11 cellular contexts compared by ENCODE assay signal in the genomic region with DNA sequence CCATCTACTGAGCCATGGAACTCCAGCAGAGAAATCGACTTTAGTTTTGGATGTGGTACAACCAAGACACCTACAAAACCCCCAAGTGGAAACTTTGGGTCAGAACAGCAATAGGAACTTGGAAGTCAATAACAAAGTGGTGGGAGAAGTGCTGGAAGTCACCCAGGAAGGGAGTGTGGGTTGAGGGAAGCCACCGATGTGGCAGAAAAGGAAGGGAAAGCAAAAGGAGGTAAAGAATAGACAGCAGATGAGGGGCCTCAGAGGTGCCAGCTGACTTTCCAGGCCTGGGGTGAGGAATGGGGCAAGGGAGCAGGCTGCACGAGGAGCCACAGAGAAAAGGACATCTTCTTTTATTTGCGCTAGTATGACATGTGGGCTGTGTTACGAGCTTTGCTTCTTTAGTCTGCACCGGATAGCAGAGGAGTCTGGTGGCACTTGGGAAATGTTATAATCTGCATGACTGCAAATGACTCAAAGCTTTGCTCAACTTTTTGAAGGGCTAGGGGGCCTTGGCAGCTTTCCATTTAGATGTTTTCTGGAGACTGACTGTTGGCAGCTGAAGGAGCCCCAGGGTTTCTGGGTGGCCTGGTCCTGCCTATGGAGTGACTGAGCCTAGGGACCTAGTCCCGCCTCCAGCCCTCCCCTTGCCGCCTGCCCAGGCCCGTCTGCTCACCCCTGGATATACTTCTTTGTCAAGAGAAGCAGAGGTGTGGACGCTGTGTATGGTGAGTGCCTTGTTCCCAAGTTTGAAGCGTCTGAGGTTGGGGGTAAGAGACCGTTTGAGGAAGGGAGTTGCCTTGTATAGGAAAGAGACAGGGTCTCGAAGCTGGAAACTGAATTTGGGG. TPM values are rescaled to one million over a fixed set of nuclear protein-coding genes. Genes with fewer than 3 reads are reported as not detected.
DNase-seq lines count a peak whose midpoint lies in the region; ATAC-seq and TF ChIP-seq lines count a peak whose summit lies in the region.
"Had no signal": no experiment of that assay in that cellular context is flagged by ENCODE, and none has a peak within 500 bp of the region (broad histone marks: within the 10 kb centered on the region; RNA-seq: fewer than 3 reads in every experiment).

No MANE protein-coding gene starts in this region.

- DNase-seq in NCI-H345 (lab: John Stamatoyannopoulos, UW) (peak; percentile 29), NCI-H345 treated with DMSO at 0.1 percent for 48 hours (lab: John Stamatoyannopoulos, UW; ENCODE audit: unreplicated experiment) (no peak), left cardiac atrium (peak; percentile 34), stomach (no peak), trophoblast cell (no peak), NCI-H2227 (lab: John Stamatoyannopoulos, UW; ENCODE audit: unreplicated experiment) (no peak)
- no peak for DNase-seq in activated CD8-positive, alpha-beta T cell treated with anti-CD3 and anti-CD28 coated beads, Interleukin-2, amount 10 ng/mL, durations not matched to agents 7 days and 5 days
- DNase-seq: stimulated activated CD4-positive, alpha-beta T cell treated with anti-CD3 and anti-CD28 coated beads, Interleukin-4, amount 100 ng/mL, for 1 hour had no signal

- H3K27me3 ChIP-seq in stomach, result peaks cover 0 to 10% (median 0%) of the 10 kb centered on the region in 3 donors
- H3K27me3 ChIP-seq in trophoblast cell (ENCODE audit: insufficient read depth, low read length), result no peaks in the 10 kb centered on the region

- no peak overlapping the region for H3K4ac ChIP-seq in trophoblast cell (ENCODE audit: low read depth, low read length)

- no peak overlapping the region for H4K8ac ChIP-seq in trophoblast cell (ENCODE audit: low read depth, low read length)

- no peak for TF ChIP-seq POLR2A in stomach (IDR thresholded peaks at IDR 0.05)

- H3K36me3 ChIP-seq in stomach (no peaks in the 10 kb centered on the region), trophoblast cell (ENCODE audit: control insufficient read depth in 1 of 2, insufficient read depth in 2 of 2, low read length in 2 of 2) (no peaks in the 10 kb centered on the region)

- no peak overlapping the region for H3K23ac ChIP-seq in trophoblast cell (ENCODE audit: low read length)

- intact Hi-C loops in left cardiac atrium (cut with DNase I), result no loop called here
- intact Hi-C loops in stomach (cut with DNase I; ENCODE audit: low total_unique reads), result no loop called here

- H3K27me3 Mint-ChIP-seq in activated CD8-positive, alpha-beta T cell treated with anti-CD3 and anti-CD28 coated beads, Interleukin-2, amount 10 ng/mL, durations not matched to agents 7 days and 5 days (ENCODE audit: low read depth), result no peaks in the 10 kb centered on the region

- H2BK12ac ChIP-seq in trophoblast cell (ENCODE audit: low read length), result no peak overlapping the region

- no peak for TF ChIP-seq EP300 in stomach (IDR thresholded peaks at IDR 0.05)

- H3K4me2 ChIP-seq in trophoblast cell (ENCODE audit: low read length), result no peak overlapping the region
- H3K4me2 ChIP-seq: A549 had no signal

- H2BK120ac ChIP-seq in trophoblast cell (ENCODE audit: insufficient read depth, low read length, poor library complexity), result no peak overlapping the region

- H3K9me3 ChIP-seq in stomach (no peaks in the 10 kb centered on the region), trophoblast cell (ENCODE audit: insufficient read depth, low read depth, low read length) (peaks cover under 1% of the 10 kb centered on the region)
- H3K9me3 ChIP-seq: A549 had no signal

- CTCF ChIA-PET in activated CD8-positive, alpha-beta T cell treated with anti-CD3 and anti-CD28 coated beads, Interleukin-2, amount 10 ng/mL, durations not matched to agents 7 days and 5 days (lab: Charles Lee), result interaction anchor here (1.0 to 1.2 kb wide), 2 partner anchors 35 to 92 kb away, joined by 4 to 5 read pairs; no protein-coding TSS in a partner anchor

- H3K4me1 Mint-ChIP-seq in activated CD8-positive, alpha-beta T cell treated with anti-CD3 and anti-CD28 coated beads, Interleukin-2, amount 10 ng/mL, durations not matched to agents 7 days and 5 days (ENCODE audit: low read depth), result peaks cover 19% of the 10 kb centered on the region

- POLR2A ChIA-PET in activated CD8-positive, alpha-beta T cell treated with anti-CD3 and anti-CD28 coated beads, Interleukin-2, amount 10 ng/mL, durations not matched to agents 7 days and 5 days (lab: Charles Lee), result interaction anchor here (1.1 kb wide), 1 partner anchor 84 kb away, joined by 3 read pairs; no protein-coding TSS in a partner anchor

- H3K36me3 Mint-ChIP-seq in activated CD8-positive, alpha-beta T cell treated with anti-CD3 and anti-CD28 coated beads, Interleukin-2, amount 10 ng/mL, durations not matched to agents 7 days and 5 days (ENCODE audit: low read depth), result no peaks in the 10 kb centered on the region

- no peak overlapping the region for H2AFZ ChIP-seq in trophoblast cell (ENCODE audit: insufficient read depth, low read length, poor library complexity)

- no peak overlapping the region for H3K4me3 Mint-ChIP-seq in activated CD8-positive, alpha-beta T cell treated with anti-CD3 and anti-CD28 coated beads, Interleukin-2, amount 10 ng/mL, durations not matched to agents 7 days and 5 days

- H3K9me3 Mint-ChIP-seq in activated CD8-positive, alpha-beta T cell treated with anti-CD3 and anti-CD28 coated beads, Interleukin-2, amount 10 ng/mL, durations not matched to agents 7 days and 5 days (ENCODE audit: insufficient read depth), result no peaks in the 10 kb centered on the region

- no peak for ATAC-seq in activated CD8-positive, alpha-beta T cell treated with anti-CD3 and anti-CD28 coated beads, Interleukin-2, amount 10 ng/mL, durations not matched to agents 7 days and 5 days
- ATAC-seq in left cardiac atrium, result peak; percentile 23 to 29
- no peak for ATAC-seq in HG02623 (IDR thresholded peaks at IDR 0.05; ENCODE audit: unreplicated experiment)
- ATAC-seq: A549 had no signal

- H2AK5ac ChIP-seq in trophoblast cell (ENCODE audit: low read length), result no peak overlapping the region

- no peak for TF ChIP-seq CTCF in stomach (IDR thresholded peaks at IDR 0.05)

- WGBS in stomach, 5 donors, result 68 to 79% (median 77%) methylated on average over 13 of the region's 13 CpGs
- WGBS in trophoblast cell (ENCODE audit: extremely low coverage, insufficient coverage, insufficient read length), result no CpG with 5 or more reads among the region's 13 CpGs

- no peak overlapping the region for H3K14ac ChIP-seq in trophoblast cell (ENCODE audit: low read length)

- peak overlapping the region in 3 of 5 donors; percentile 38 to 70 (median 39) for H3K27ac ChIP-seq in stomach
- no peak overlapping the region for H3K27ac ChIP-seq in trophoblast cell (ENCODE audit: low read depth, low read length)

- H2BK5ac ChIP-seq in trophoblast cell (ENCODE audit: low read depth, low read length, poor library complexity), result no peak overlapping the region

- H4K91ac ChIP-seq in trophoblast cell (ENCODE audit: low read depth, low read length), result no peak overlapping the region

- no peak overlapping the region for H3K4me3 ChIP-seq in stomach
- no peak overlapping the region for H3K4me3 ChIP-seq in trophoblast cell (ENCODE audit: low read depth, low read length)
- H3K4me3 ChIP-seq: A549 had no signal

- peaks cover 7% of the 10 kb centered on the region for H3K79me1 ChIP-seq in trophoblast cell (ENCODE audit: low read length)

- no peak overlapping the region for H4K12ac ChIP-seq in trophoblast cell (ENCODE audit: low read depth, low read length)

- H3K9ac ChIP-seq in trophoblast cell (ENCODE audit: low read length), result no peak overlapping the region

- peaks cover 5% of the 10 kb centered on the region for H3K79me2 ChIP-seq in trophoblast cell (ENCODE audit: control insufficient read depth, insufficient read depth, low read length, poor library complexity)

- H3K27ac Mint-ChIP-seq in activated CD8-positive, alpha-beta T cell treated with anti-CD3 and anti-CD28 coated beads, Interleukin-2, amount 10 ng/mL, durations not matched to agents 7 days and 5 days, result peak overlapping the region; percentile 45

- H3K4me1 ChIP-seq in stomach (peaks cover 8 to 85% (median 66%) of the 10 kb centered on the region in 4 donors), trophoblast cell (ENCODE audit: control insufficient read depth in 1 of 2, insufficient read depth in 2 of 2, low read length in 2 of 2) (peaks cover 37 to 48% of the 10 kb centered on the region in 2 experiments)

- H3K18ac ChIP-seq in trophoblast cell (ENCODE audit: low read length), result no peak overlapping the region

RNA-seq across cellular contexts. Expression of a gene that starts 5.0 kb away (rescaled TPM):
- 10 to 100 TPM; 14.9 to 15.3 TPM for total RNA-seq in activated CD8-positive, alpha-beta T cell treated with anti-CD3 and anti-CD28 coated beads, Interleukin-2, amount 10 ng/mL, durations not matched to agents 7 days and 5 days
- total RNA-seq in left cardiac atrium, result 100 to 1,000 TPM; 112 to 120 TPM
- total RNA-seq in stomach, result 10 to 100 TPM in 4 of 5 donors, 1 to 10 TPM in 1; 6.7 to 56.8 (median 16.2) TPM
- polyA plus RNA-seq in stomach, result 10 to 100 TPM; 16.2 to 36.3 (median 19.4) TPM
- 41.6 and 43.8 TPM in 2 replicates for polyA plus RNA-seq in trophoblast cell (2013)

RNA-seq across cellular contexts. Expression of a gene that starts 40.7 kb away (rescaled TPM):
- total RNA-seq in activated CD8-positive, alpha-beta T cell treated with anti-CD3 and anti-CD28 coated beads, Interleukin-2, amount 10 ng/mL, durations not matched to agents 7 days and 5 days, result 100 to 1,000 TPM; 109 to 117 TPM
- 10 to 100 TPM; 44.3 to 51.0 TPM for total RNA-seq in left cardiac atrium
- 10 to 100 TPM; 24.4 to 82.6 (median 42.9) TPM for total RNA-seq in stomach
- 10 to 100 TPM in 2 of 3 donors, 1 to 10 TPM in 1; 7.0 to 21.5 (median 13.7) TPM for polyA plus RNA-seq in stomach
- 77.2 and 78.0 TPM in 2 replicates for polyA plus RNA-seq in trophoblast cell (2013)

RNA-seq across cellular contexts. Expression of a gene that starts 56.8 kb away (rescaled TPM):
- not detected for total RNA-seq in activated CD8-positive, alpha-beta T cell treated with anti-CD3 and anti-CD28 coated beads, Interleukin-2, amount 10 ng/mL, durations not matched to agents 7 days and 5 days
- not detected for total RNA-seq in left cardiac atrium
- total RNA-seq in stomach, result not detected
- under 1 TPM in 2 of 3 donors, not detected in 1; 0.37 to 0.95 TPM for polyA plus RNA-seq in stomach
- 0.04 TPM in 1 of 2 replicates, not detected in the other for polyA plus RNA-seq in trophoblast cell (2013)
- total RNA-seq: glomerular endothelial cell had no signal

RNA-seq across cellular contexts. Expression of a gene that starts 56.8 kb away (rescaled TPM):
- not detected for total RNA-seq in activated CD8-positive, alpha-beta T cell treated with anti-CD3 and anti-CD28 coated beads, Interleukin-2, amount 10 ng/mL, durations not matched to agents 7 days and 5 days
- total RNA-seq in left cardiac atrium, result not detected
- not detected for total RNA-seq in stomach
- polyA plus RNA-seq in stomach, result not detected
- polyA plus RNA-seq in trophoblast cell (2013), result not detected in 2 replicates
- total RNA-seq: glomerular endothelial cell had no signal
- polyA plus RNA-seq: A549 had no signal

Comparison
In these comparisons a context has a peak if more than half of its experiments do, and no peak if none do; other contexts are left out.
1. DNase-seq: peak in NCI-H345 (single experiment) and left cardiac atrium (single experiment); none in NCI-H345 treated with DMSO at 0.1 percent for 48 hours (single experiment), activated CD8-positive, alpha-beta T cell treated with anti-CD3 and anti-CD28 coated beads, Interleukin-2, amount 10 ng/mL, durations not matched to agents 7 days and 5 days (single experiment), stomach (single experiment), trophoblast cell (0 of 2) and NCI-H2227 (single experiment).
2. ATAC-seq: peak in left cardiac atrium (2 of 2); none in activated CD8-positive, alpha-beta T cell treated with anti-CD3 and anti-CD28 coated beads, Interleukin-2, amount 10 ng/mL, durations not matched to agents 7 days and 5 days (single experiment) and HG02623 (single experiment).